In genomic region chr16:89815639-89816348, GRCh38 we compare ENCODE assay signal across 8 cellular contexts. TPM values are rescaled to one million over a fixed set of nuclear protein-coding genes. Genes with fewer than 3 reads are reported as not detected.
DNase-seq lines count a peak whose midpoint lies in the region; ATAC-seq and TF ChIP-seq lines count a peak whose summit lies in the region.

No MANE protein-coding gene starts in this region.

- H4K20me1 ChIP-seq in DND-41 (ENCODE audit: insufficient read depth, low read length) = peaks cover 25% of the 10 kb centered on the region; the same call in 1 of the 2 replicates

- TF ChIP-seq CTCF in DND-41 (IDR thresholded peaks at IDR 0.05; ENCODE audit: borderline replicate concordance, extremely low read depth, low read length, poor library complexity, severe bottlenecking) (no peak), GM20000 (IDR thresholded peaks at IDR 0.05; ENCODE audit: extremely low read depth, missing control alignments) (no peak), HL-60 (IDR thresholded peaks at IDR 0.05; ENCODE audit: insufficient read depth, low read length) (no peak)

- no peaks in the 10 kb centered on the region for H3K9me3 Mint-ChIP-seq in activated T-cell treated with anti-CD3 and anti-CD28 coated beads, Interleukin-2, amount 50 U/mL, for 72 hours

- ATAC-seq in DND-41 (ENCODE audit: insufficient read depth, low read depth) = no peak; the same call in 1 of the 3 replicates
- peak; percentile 45 to 46 for ATAC-seq in activated T-cell treated with anti-CD3 and anti-CD28 coated beads, Interleukin-2, amount 50 U/mL, for 72 hours (replicated peaks in 1 of 2)

- no peaks in the 10 kb centered on the region for H3K27me3 Mint-ChIP-seq in activated T-cell treated with anti-CD3 and anti-CD28 coated beads, Interleukin-2, amount 50 U/mL, for 72 hours (ENCODE audit: low read depth)

- no peaks in the 10 kb centered on the region for H3K9me3 ChIP-seq in DND-41 (ENCODE audit: insufficient read depth, low read length, severe bottlenecking)
- no peaks in the 10 kb centered on the region for H3K9me3 ChIP-seq in thymus (ENCODE audit: control insufficient read depth)

- H3K4me2 ChIP-seq in DND-41 (ENCODE audit: insufficient read depth, low read length) = peak overlapping the region; percentile 82

- H3K4me3 ChIP-seq in DND-41 (ENCODE audit: low read depth in 1 of 2, low read length in 2 of 2) (peak overlapping the region; percentile 61 to 76), HL-60 (replicated peaks; ENCODE audit: insufficient read depth, low read length) (peak overlapping the region; percentile 67), thymus (ENCODE audit: low read length) (peak overlapping the region; percentile 93)

- H3K4me3 Mint-ChIP-seq in activated T-cell treated with anti-CD3 and anti-CD28 coated beads, Interleukin-2, amount 50 U/mL, for 72 hours = peak overlapping the region; percentile 85 to 90

- H2AFZ ChIP-seq in DND-41 (ENCODE audit: low read depth, low read length) = peak overlapping the region; percentile 78

- H3K27ac Mint-ChIP-seq in activated T-cell treated with anti-CD3 and anti-CD28 coated beads, Interleukin-2, amount 50 U/mL, for 72 hours = no peak overlapping the region

- H3K9ac ChIP-seq in DND-41 (ENCODE audit: low read depth, low read length) = peak overlapping the region; percentile 77

- H3K4me1 ChIP-seq in DND-41 (ENCODE audit: insufficient read depth, low read length) = peaks cover 54% of the 10 kb centered on the region
- H3K4me1 ChIP-seq in thymus (ENCODE audit: control insufficient read depth, insufficient read depth, low read length) = no peaks in the 10 kb centered on the region

- peaks cover 68% of the 10 kb centered on the region for H3K79me2 ChIP-seq in DND-41 (ENCODE audit: insufficient read depth, low read length)

- peak overlapping the region; percentile 77 for H3K27ac ChIP-seq in DND-41 (ENCODE audit: low read length)
- peak overlapping the region; percentile 47 for H3K27ac ChIP-seq in HL-60 (replicated peaks)
- peak overlapping the region; percentile 15 for H3K27ac ChIP-seq in thymus (ENCODE audit: low read depth)

- H3K36me3 ChIP-seq in DND-41 (ENCODE audit: insufficient read depth, low read length) (peaks cover 39% of the 10 kb centered on the region), thymus (ENCODE audit: control insufficient read depth, insufficient read depth) (no peaks in the 10 kb centered on the region)

- peaks cover 4 to 11% of the 10 kb centered on the region in 2 donors for H3K36me3 Mint-ChIP-seq in activated T-cell treated with anti-CD3 and anti-CD28 coated beads, Interleukin-2, amount 50 U/mL, for 72 hours (ENCODE audit: insufficient read depth in 2 of 2)

- peak; percentile 28 for DNase-seq in DND-41
- peak; percentile 69 for DNase-seq in GM20000 (ENCODE audit: low spot score)
- DNase-seq in HL-60 (ENCODE audit: low read depth in 1 of 2, low spot score in 1 of 2) = peak in 1 of 2 experiments; percentile 14
- DNase-seq in activated T-cell treated with anti-CD3 and anti-CD28 coated beads, Interleukin-2, amount 50 U/mL, for 72 hours = peak; percentile 31 to 32
- DNase-seq in iPS-NIHi11 (ENCODE audit: low spot score) = peak; percentile 52
- DNase-seq in NCI-H526 treated with DMSO at 0.1 percent for 48 hours (lab: John Stamatoyannopoulos, UW) = no peak
- DNase-seq in stimulated activated CD4-positive, alpha-beta T cell treated with anti-CD3 and anti-CD28 coated beads, Interleukin-2, amount 100 ng/mL, for 48 hours = no peak

- H3K4me1 Mint-ChIP-seq in activated T-cell treated with anti-CD3 and anti-CD28 coated beads, Interleukin-2, amount 50 U/mL, for 72 hours (ENCODE audit: low read depth) = peaks cover 40% of the 10 kb centered on the region

- WGBS in thymus = 5% methylated on average over 65 of the region's 65 CpGs

- H3K27me3 ChIP-seq in DND-41 (ENCODE audit: insufficient read depth, low read length, poor library complexity) = no peaks in the 10 kb centered on the region
- no peaks in the 10 kb centered on the region for H3K27me3 ChIP-seq in HL-60 (ENCODE audit: insufficient read depth, poor library complexity, severe bottlenecking)
- H3K27me3 ChIP-seq in thymus (ENCODE audit: control insufficient read depth, insufficient read depth) = no peaks in the 10 kb centered on the region

RNA-seq across cellular contexts. Expression of gene FANCA, which starts 0.7 kb away (rescaled TPM):
- total RNA-seq in activated T-cell treated with anti-CD3 and anti-CD28 coated beads, Interleukin-2, amount 50 U/mL, for 72 hours = 100 to 1,000 TPM in 1 of 2 donors, 10 to 100 TPM in 1; 90.6 to 128 TPM
- 11.1 TPM for polyA plus RNA-seq in thymus

RNA-seq across cellular contexts. Expression of gene SPIRE2, which starts 12.5 kb away (rescaled TPM):
- total RNA-seq in activated T-cell treated with anti-CD3 and anti-CD28 coated beads, Interleukin-2, amount 50 U/mL, for 72 hours = under 1 TPM; 0.69 to 0.91 TPM
- polyA plus RNA-seq in thymus = 3.7 TPM

RNA-seq across cellular contexts. Expression of gene TCF25, which starts 57.6 kb away (rescaled TPM):
- 100 to 1,000 TPM; 167 to 195 TPM for total RNA-seq in activated T-cell treated with anti-CD3 and anti-CD28 coated beads, Interleukin-2, amount 50 U/mL, for 72 hours
- polyA plus RNA-seq in thymus = 200 TPM

Comparison
In these comparisons a context has a peak if more than half of its experiments do, and no peak if none do; other contexts are left out.
1. DNase-seq: peak in DND-41 (single experiment), GM20000 (single experiment), activated T-cell treated with anti-CD3 and anti-CD28 coated beads, Interleukin-2, amount 50 U/mL, for 72 hours (2 of 2) and iPS-NIHi11 (single experiment); none in NCI-H526 treated with DMSO at 0.1 percent for 48 hours (single experiment) and stimulated activated CD4-positive, alpha-beta T cell treated with anti-CD3 and anti-CD28 coated beads, Interleukin-2, amount 100 ng/mL, for 48 hours (0 of 2).
2. H3K27ac ChIP-seq: peak in every context shown above with its lines; median percentile 77 in DND-41; 47 in HL-60; 15 in thymus.
3. Peak in every context shown above with its lines, with median percentiles within 50 percentile points of each other: H3K4me3 ChIP-seq.